ENCODE assay signal across 10 cellular contexts in the genomic region with DNA sequence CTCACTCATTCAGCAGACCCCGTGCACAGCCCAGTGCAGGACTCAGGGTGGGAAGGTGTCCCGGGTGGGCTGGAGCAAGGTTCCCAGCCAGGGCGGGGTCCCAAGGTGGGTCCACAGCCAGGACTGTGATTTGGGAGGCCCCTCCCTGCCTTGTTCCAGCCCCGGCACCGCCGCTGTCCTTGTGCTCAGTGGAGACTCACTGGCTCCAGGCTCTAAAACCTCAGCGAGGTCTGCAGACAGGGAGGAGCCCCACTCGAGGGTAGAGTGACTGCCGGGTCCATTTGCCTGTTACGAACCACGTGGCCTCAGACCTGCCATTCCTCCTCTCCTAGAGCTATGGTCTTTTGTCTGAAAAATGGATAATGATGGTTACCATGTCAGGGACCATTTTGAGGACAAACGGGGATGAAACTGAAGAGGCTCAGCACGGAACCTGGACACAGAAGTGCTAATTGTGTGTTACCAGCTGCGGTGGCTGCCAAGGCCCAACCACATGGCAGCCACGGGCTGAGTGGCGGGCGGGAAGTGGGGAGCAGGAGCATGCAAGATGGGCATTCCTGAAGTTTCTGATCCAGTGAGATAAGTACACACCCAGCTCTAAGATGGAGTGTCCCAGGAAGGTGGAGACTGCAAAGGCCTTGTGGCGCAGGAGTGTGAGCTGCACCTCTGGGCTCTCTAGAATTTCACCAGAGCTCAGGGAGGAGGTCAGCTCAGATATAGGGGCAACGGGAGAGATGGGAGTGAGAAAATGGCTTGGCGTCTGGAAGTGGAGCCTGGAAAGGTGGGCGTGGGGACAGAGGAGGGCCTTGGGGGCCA.
DNase-seq lines count a peak whose midpoint lies in the region; ATAC-seq, FAIRE-seq and TF ChIP-seq lines count a peak whose summit lies in the region.
"Had no signal": no experiment of that assay in that cellular context is flagged by ENCODE, and none has a peak within 500 bp of the region (broad histone marks: within the 10 kb centered on the region; RNA-seq: fewer than 3 reads in every experiment).

No MANE protein-coding gene starts in this region.

- no peak for TF ChIP-seq EP300 in H1 (IDR thresholded peaks at IDR 0.05; ENCODE audit: borderline replicate concordance in 1 of 2, low read depth in 2 of 2, low read length in 2 of 2)

- DNase-seq in WTC11 (ENCODE audit: low spot score): no peak
- no peak for DNase-seq in H1 (ENCODE audit: low read depth in 1 of 2, low spot score in 2 of 2)
- DNase-seq in stimulated activated CD4-positive, alpha-beta T cell treated with anti-CD3 and anti-CD28 coated beads, Interleukin-2, amount 100 ng/mL, for 24 hours: peak; percentile 58 to 63
- no peak for DNase-seq in KG1 (lab: John Stamatoyannopoulos, UW)
- DNase-seq in DMS 273 (lab: John Stamatoyannopoulos, UW; ENCODE audit: unreplicated experiment): no peak
- DNase-seq: PC-3 had no signal

- no peak overlapping the region for H3K27ac ChIP-seq in H1 (ENCODE audit: low read depth, low read length)

- H3K4ac ChIP-seq in H1 (replicated peaks; ENCODE audit: insufficient read length, low read depth, low read length): no peak overlapping the region

- TF ChIP-seq POLR2A in GM18505 (IDR thresholded peaks at IDR 0.05; ENCODE audit: borderline replicate concordance, extremely low read depth, insufficient read depth, insufficient read length) (peak; percentile 23), H1 (IDR thresholded peaks at IDR 0.05; ENCODE audit: control extremely low read depth in 1 of 2, low read depth in 2 of 2, low read length in 2 of 2) (no peak)

- no peak overlapping the region for H3K4me3 ChIP-seq in H1 (ENCODE audit: extremely low read depth in 1 of 4, insufficient read depth in 2 of 4, low read depth in 3 of 4, low read length in 4 of 4)

- H3K4me1 ChIP-seq in H1 (replicated peaks in 1 of 4; ENCODE audit: control insufficient read depth in 3 of 4, insufficient read depth in 4 of 4, low read length in 3 of 4): peaks cover 7 to 22% (median 13%) of the 10 kb centered on the region in 4 experiments; a peak in 6 of 7 replicates

- H3K36me3 Mint-ChIP-seq in WTC11: no peaks in the 10 kb centered on the region

- no peak overlapping the region for H2BK120ac ChIP-seq in H1 (replicated peaks; ENCODE audit: low read depth, low read length)

- no peaks in the 10 kb centered on the region for H3K27me3 ChIP-seq in H1 (replicated peaks in 1 of 4; ENCODE audit: control insufficient read depth in 3 of 4, extremely low read depth in 1 of 4, insufficient read depth in 3 of 4, low read length in 3 of 4)

- H2AK5ac ChIP-seq in H1 (ENCODE audit: low read depth, low read length): no peak overlapping the region

- no peaks in the 10 kb centered on the region for H3K9me3 ChIP-seq in H1 (ENCODE audit: insufficient read depth in 2 of 2, low read depth in 1 of 2, low read length in 1 of 2)

- no peak overlapping the region for H3K4me2 ChIP-seq in H1 (ENCODE audit: insufficient read depth in 1 of 2, low read depth in 2 of 2, low read length in 2 of 2)

- H4K8ac ChIP-seq in H1 (ENCODE audit: extremely low read depth, insufficient read depth, low read length): peak overlapping the region; percentile 53

- H3K23me2 ChIP-seq in H1 (ENCODE audit: low read depth, low read length): no peaks in the 10 kb centered on the region

- peak overlapping the region; percentile 91 for H3K27ac Mint-ChIP-seq in WTC11

- WGBS in H1 (ENCODE audit: extremely low coverage in 1 of 2, insufficient coverage in 1 of 2, insufficient read length in 1 of 2, insufficient replicate concordance in 2 of 2, low coverage in 1 of 2, low lambda C conversion rate in 2 of 2, missing lambda C conversion rate in 1 of 2), 2 experiments: 89% methylated on average over 20 of the region's 21 CpGs; no CpG with 5 or more reads in 1 of the 2 experiments

- H3K9me3 Mint-ChIP-seq in WTC11: no peaks in the 10 kb centered on the region

- no peak overlapping the region for H3K14ac ChIP-seq in H1 (ENCODE audit: insufficient read length)

- CTCF ChIA-PET in WTC11 (lab: Charles Lee) (interaction anchor here (1.2 to 1.8 kb wide), 3 partner anchors 9 to 45 kb away, joined by 3 to 6 read pairs (median 3); no protein-coding TSS in a partner anchor), H1 (lab: Charles Lee; ENCODE audit: partially characterized antibody) (interaction anchor here (1.3 to 2.3 kb wide), 4 partner anchors 10 to 36 kb away, joined by 4 to 13 read pairs (median 4); no protein-coding TSS in a partner anchor)

- H2BK5ac ChIP-seq in H1 (ENCODE audit: low read depth, low read length): peak overlapping the region; percentile 68; the same call in 1 of the 2 replicates

- H2BK15ac ChIP-seq in H1 (ENCODE audit: low read length): no peak overlapping the region

- H4K5ac ChIP-seq in H1 (ENCODE audit: insufficient read length, low read depth, low read length): no peak overlapping the region

- H2AFZ ChIP-seq in H1 (ENCODE audit: low read length): no peak overlapping the region

- no peaks in the 10 kb centered on the region for H3K27me3 Mint-ChIP-seq in WTC11 (ENCODE audit: low read depth)

- H3K36me3 ChIP-seq in H1 (ENCODE audit: control insufficient read depth in 2 of 4, insufficient read depth in 4 of 4, low read length in 3 of 4): no peaks in the 10 kb centered on the region

- H3K56ac ChIP-seq in H1 (replicated peaks; ENCODE audit: insufficient read length, low read depth, low read length): no peak overlapping the region

- H3K23ac ChIP-seq in H1 (ENCODE audit: insufficient read length): no peak overlapping the region

- H3K4me3 Mint-ChIP-seq in WTC11: no peak overlapping the region

- no peak for TF ChIP-seq CTCF in WTC11 (IDR thresholded peaks at IDR 0.05)
- no peak for TF ChIP-seq CTCF in H1 (IDR thresholded peaks at IDR 0.05; ENCODE audit: control extremely low read depth in 1 of 3, insufficient read depth in 1 of 3, low read depth in 1 of 3, low read length in 3 of 3)

- H4K91ac ChIP-seq in H1 (replicated peaks; ENCODE audit: insufficient read length, low read length): peak overlapping the region; percentile 88

- no peak overlapping the region; the same call in 1 of the 2 replicates for H3K18ac ChIP-seq in H1 (ENCODE audit: extremely low read depth, low read length)

- H3K79me1 ChIP-seq in H1 (ENCODE audit: low read depth, low read length): peaks cover 19% of the 10 kb centered on the region

- H3K4me1 Mint-ChIP-seq in WTC11: peaks cover 69% of the 10 kb centered on the region

- peaks cover 14 to 17% of the 10 kb centered on the region in 2 experiments for H4K20me1 ChIP-seq in H1 (replicated peaks in 1 of 2; ENCODE audit: control insufficient read depth in 1 of 2, insufficient read depth in 2 of 2, low read length in 2 of 2)

- TF ChIP-seq RAD21 in H1 (IDR thresholded peaks at IDR 0.05 in 1 of 2, conservative IDR thresholded peaks at IDR 0.05 in 1 of 2; ENCODE audit: low read depth in 2 of 2, low read length in 2 of 2): no peak

- H2BK20ac ChIP-seq in H1 (ENCODE audit: low read length): no peak overlapping the region

- ATAC-seq in GM18505 (IDR thresholded peaks at IDR 0.05; ENCODE audit: unreplicated experiment) (no peak), WTC11 (no peak; the same call in 1 of the 2 replicates), GM21723 (IDR thresholded peaks at IDR 0.05; ENCODE audit: unreplicated experiment) (no peak), HG03095 (IDR thresholded peaks at IDR 0.05; ENCODE audit: unreplicated experiment) (no peak)
- ATAC-seq: PC-3 had no signal

- POLR2A ChIA-PET in WTC11 (lab: Charles Lee) (no interaction called here), H1 (lab: Charles Lee; ENCODE audit: partially characterized antibody) (interaction anchor here (0.6 to 1.1 kb wide), 5 partner anchors 8 to 726 kb away, joined by 3 to 6 read pairs (median 3); no protein-coding TSS in a partner anchor)

- peak overlapping the region; percentile 4; the same call in 1 of the 2 replicates for H2BK12ac ChIP-seq in H1 (ENCODE audit: low read depth, low read length)

- no peak overlapping the region for H3K9ac ChIP-seq in H1 (replicated peaks in 1 of 4; ENCODE audit: extremely low read depth in 1 of 4, low read depth in 3 of 4, low read length in 3 of 4)

- H3K79me2 ChIP-seq in H1 (ENCODE audit: control insufficient read depth in 1 of 2, insufficient read depth in 2 of 2, low read length in 2 of 2): peaks cover 21 to 94% of the 10 kb centered on the region in 2 experiments

- no peak for FAIRE-seq in H1 (lab: Jason Lieb, UNC)
- FAIRE-seq: colon had no signal

TF ChIP-seq in WTC11, 78 proteins besides CTCF, POLR2A, EP300 and RAD21 (continues in another document):
- TF ChIP-seq NR2C2 (CRISPR knock-in tag; IDR thresholded peaks at IDR 0.05) (no peak), NFE2L1 (CRISPR knock-in tag; IDR thresholded peaks at IDR 0.05) (no peak), ZNF232 (CRISPR knock-in tag; IDR thresholded peaks at IDR 0.05) (no peak), MXD4 (CRISPR knock-in tag; IDR thresholded peaks at IDR 0.05; ENCODE audit: borderline replicate concordance) (no peak), MYBL2 (CRISPR knock-in tag; IDR thresholded peaks at IDR 0.05) (no peak), GABPB1 (CRISPR knock-in tag; IDR thresholded peaks at IDR 0.05) (no peak), RELA (CRISPR knock-in tag; IDR thresholded peaks at IDR 0.05; ENCODE audit: borderline replicate concordance) (no peak)
- TF ChIP-seq, protein P1, sequence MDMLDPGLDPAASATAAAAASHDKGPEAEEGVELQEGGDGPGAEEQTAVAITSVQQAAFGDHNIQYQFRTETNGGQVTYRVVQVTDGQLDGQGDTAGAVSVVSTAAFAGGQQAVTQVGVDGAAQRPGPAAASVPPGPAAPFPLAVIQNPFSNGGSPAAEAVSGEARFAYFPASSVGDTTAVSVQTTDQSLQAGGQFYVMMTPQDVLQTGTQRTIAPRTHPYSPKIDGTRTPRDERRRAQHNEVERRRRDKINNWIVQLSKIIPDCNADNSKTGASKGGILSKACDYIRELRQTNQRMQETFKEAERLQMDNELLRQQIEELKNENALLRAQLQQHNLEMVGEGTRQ (CRISPR knock-in tag; IDR thresholded peaks at IDR 0.05): no peak

TF ChIP-seq in H1, 55 proteins besides CTCF, POLR2A, EP300 and RAD21:
- TF ChIP-seq BCL11A (IDR thresholded peaks at IDR 0.05; ENCODE audit: low read depth in 2 of 2, low read length in 2 of 2) (no peak), TBP (IDR thresholded peaks at IDR 0.05; ENCODE audit: low read depth, low read length) (no peak), KDM4A (IDR thresholded peaks at IDR 0.05; ENCODE audit: low read depth, low read length, severe bottlenecking) (no peak), FOSL1 (IDR thresholded peaks at IDR 0.05; ENCODE audit: insufficient read depth, low read depth, low read length) (no peak)

Comparison
In these comparisons a context has a peak if more than half of its experiments do, and no peak if none do; other contexts are left out.
1. DNase-seq: peak in stimulated activated CD4-positive, alpha-beta T cell treated with anti-CD3 and anti-CD28 coated beads, Interleukin-2, amount 100 ng/mL, for 24 hours (2 of 2); none in WTC11 (single experiment), H1 (0 of 2), KG1 (single experiment) and DMS 273 (single experiment).